In the genomic region with DNA sequence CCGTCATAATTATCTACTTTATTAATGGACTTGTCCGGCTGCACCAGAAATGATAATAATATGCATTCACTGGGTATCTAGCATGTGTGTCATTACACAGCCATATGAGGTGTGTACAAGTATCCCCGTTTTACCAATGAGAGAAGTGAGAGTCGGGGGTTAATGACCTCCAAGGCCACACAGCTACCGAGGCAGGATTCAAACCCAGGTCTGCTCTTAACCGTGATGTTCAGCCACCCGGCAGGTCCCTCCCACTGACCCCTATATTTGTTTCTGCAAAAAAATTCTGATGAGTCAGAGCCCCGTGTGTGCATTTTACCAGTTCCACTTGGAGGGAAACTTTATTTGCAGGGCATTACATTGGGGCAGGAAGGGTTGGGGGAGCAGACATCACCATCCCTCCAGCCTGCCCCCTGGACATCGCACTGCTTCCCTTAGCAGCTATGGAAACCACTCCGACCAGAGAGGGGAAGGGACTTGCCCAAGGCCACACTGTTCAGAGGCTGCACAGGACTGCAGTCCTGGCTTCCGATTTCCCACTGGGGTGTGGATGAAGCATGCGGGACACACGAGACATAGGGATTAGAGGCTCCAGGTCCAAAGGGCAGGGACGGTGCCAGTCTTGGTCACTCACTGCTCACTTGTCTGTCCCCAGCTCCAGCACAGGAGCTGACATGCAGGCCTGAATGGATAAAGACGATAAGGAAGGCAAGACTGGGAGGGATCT, we compare ENCODE assay signal across 1 cellular context.
TF ChIP-seq lines count a peak whose summit lies in the region.

No MANE protein-coding gene starts in this region.

TF ChIP-seq in K562, 482 proteins besides CTCF, POLR2A, EP300 and RAD21 (continued from another document and continues in another):
- TF ChIP-seq, protein P1, sequence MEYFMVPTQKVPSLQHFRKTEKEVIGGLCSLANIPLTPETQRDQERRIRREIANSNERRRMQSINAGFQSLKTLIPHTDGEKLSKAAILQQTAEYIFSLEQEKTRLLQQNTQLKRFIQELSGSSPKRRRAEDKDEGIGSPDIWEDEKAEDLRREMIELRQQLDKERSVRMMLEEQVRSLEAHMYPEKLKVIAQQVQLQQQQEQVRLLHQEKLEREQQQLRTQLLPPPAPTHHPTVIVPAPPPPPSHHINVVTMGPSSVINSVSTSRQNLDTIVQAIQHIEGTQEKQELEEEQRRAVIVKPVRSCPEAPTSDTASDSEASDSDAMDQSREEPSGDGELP (CRISPR knock-in tag; IDR thresholded peaks at IDR 0.05; ENCODE audit: borderline replicate concordance): peak; percentile 9; the same call in 1 of the 2 replicates
- TF ChIP-seq PCBP2 (IDR thresholded peaks at IDR 0.05; ENCODE audit: low read depth, low read length, poor library complexity, severe bottlenecking) (no peak), ZBTB9 (CRISPR knock-in tag; IDR thresholded peaks at IDR 0.05) (peak; percentile 22; the same call in 1 of the 2 replicates), BDP1 (IDR thresholded peaks at IDR 0.05; ENCODE audit: insufficient read depth, insufficient read length) (no peak), ZNF408 (CRISPR knock-in tag; IDR thresholded peaks at IDR 0.05; ENCODE audit: low read depth) (no peak), YBX1 (IDR thresholded peaks at IDR 0.05) (no peak), RHOXF2B (CRISPR knock-in tag; conservative IDR thresholded peaks at IDR 0.05) (no peak), SREBF1 (IDR thresholded peaks at IDR 0.05; ENCODE audit: borderline replicate concordance, low read depth, low read length) (no peak), FOXA3 (CRISPR knock-in tag; conservative IDR thresholded peaks at IDR 0.05 in 1 of 2, IDR thresholded peaks at IDR 0.05 in 1 of 2) (no peak), GATAD2A (IDR thresholded peaks at IDR 0.05) (no peak), KAT2B (IDR thresholded peaks at IDR 0.05; ENCODE audit: low read depth, low read length) (no peak), ELK1 (CRISPR knock-in tag; IDR thresholded peaks at IDR 0.05) (no peak), NFE2 (IDR thresholded peaks at IDR 0.05; ENCODE audit: low read depth) (peak; percentile 70), TEAD1 (CRISPR knock-in tag; IDR thresholded peaks at IDR 0.05) (no peak), SMC3 (conservative IDR thresholded peaks at IDR 0.05; ENCODE audit: insufficient read depth, low read depth, low read length) (no peak), ELF1 (tag; IDR thresholded peaks at IDR 0.05) (no peak), MIER1 (IDR thresholded peaks at IDR 0.05; ENCODE audit: low read depth) (no peak), ZNF239 (CRISPR knock-in tag; IDR thresholded peaks at IDR 0.05) (no peak), ZNF655 (CRISPR knock-in tag; IDR thresholded peaks at IDR 0.05) (no peak), HDAC6 (IDR thresholded peaks at IDR 0.05; ENCODE audit: low read depth, low read length) (no peak), ZKSCAN1 (IDR thresholded peaks at IDR 0.05; ENCODE audit: low read depth, low read length) (no peak), ATF1 (CRISPR knock-in tag; IDR thresholded peaks at IDR 0.05) (no peak), ATF1 (tag; IDR thresholded peaks at IDR 0.05) (no peak), U2AF2 (optimal IDR thresholded peaks at IDR 0.05; ENCODE audit: low read depth, low read length) (no peak), FOXK2 (conservative IDR thresholded peaks at IDR 0.05 in 1 of 2, IDR thresholded peaks at IDR 0.05 in 1 of 2; ENCODE audit: low read depth in 2 of 2) (no peak), MYC (IDR thresholded peaks at IDR 0.05; ENCODE audit: low read depth, low read length) (no peak), MYC (CRISPR knock-in tag; IDR thresholded peaks at IDR 0.05; ENCODE audit: borderline replicate concordance, low read depth) (no peak), CEBPB (tag; IDR thresholded peaks at IDR 0.05) (no peak), NFATC3 (IDR thresholded peaks at IDR 0.05) (no peak), TRIM25 (IDR thresholded peaks at IDR 0.05; ENCODE audit: borderline replicate concordance) (no peak), AFF4 (CRISPR knock-in tag; IDR thresholded peaks at IDR 0.05) (no peak), CBX1 (IDR thresholded peaks at IDR 0.05; ENCODE audit: low read depth) (no peak), ZNF174 (CRISPR knock-in tag; IDR thresholded peaks at IDR 0.05) (no peak), GABPA (tag; conservative IDR thresholded peaks at IDR 0.05; ENCODE audit: low read depth) (no peak), NCOA1 (IDR thresholded peaks at IDR 0.05; ENCODE audit: low read depth) (peak; percentile 19; the same call in 1 of the 2 replicates), RCOR1 (IDR thresholded peaks at IDR 0.05; ENCODE audit: borderline replicate concordance in 1 of 2, low read depth in 2 of 2, low read length in 2 of 2) (0 out of 4 replicates have a peak, but pooled peaks of 1 of the 2 experiments have one; percentile 5), MAFF (IDR thresholded peaks at IDR 0.05; ENCODE audit: low read length) (peak; percentile 40; the same call in 1 of the 2 replicates), HOXB6 (CRISPR knock-in tag; IDR thresholded peaks at IDR 0.05; ENCODE audit: borderline replicate concordance) (no peak), CREM (IDR thresholded peaks at IDR 0.05; ENCODE audit: low read depth) (no peak), ZNF3 (CRISPR knock-in tag; IDR thresholded peaks at IDR 0.05) (no peak)
- TF ChIP-seq, protein P2, sequence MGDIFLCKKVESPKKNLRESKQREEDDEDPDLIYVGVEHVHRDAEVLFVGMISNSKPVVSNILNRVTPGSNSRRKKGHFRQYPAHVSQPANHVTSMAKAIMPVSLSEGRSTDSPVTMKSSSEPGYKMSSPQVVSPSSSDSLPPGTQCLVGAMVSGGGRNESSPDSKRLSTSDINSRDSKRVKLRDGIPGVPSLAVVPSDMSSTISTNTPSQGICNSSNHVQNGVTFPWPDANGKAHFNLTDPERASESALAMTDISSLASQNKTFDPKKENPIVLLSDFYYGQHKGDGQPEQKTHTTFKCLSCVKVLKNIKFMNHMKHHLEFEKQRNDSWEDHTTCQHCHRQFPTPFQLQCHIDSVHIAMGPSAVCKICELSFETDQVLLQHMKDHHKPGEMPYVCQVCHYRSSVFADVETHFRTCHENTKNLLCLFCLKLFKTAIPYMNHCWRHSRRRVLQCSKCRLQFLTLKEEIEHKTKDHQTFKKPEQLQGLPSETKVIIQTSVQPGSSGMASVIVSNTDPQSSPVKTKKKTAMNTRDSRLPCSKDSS (IDR thresholded peaks at IDR 0.05; ENCODE audit: low read depth, partially characterized antibody): no peak
- TF ChIP-seq, protein P3, sequence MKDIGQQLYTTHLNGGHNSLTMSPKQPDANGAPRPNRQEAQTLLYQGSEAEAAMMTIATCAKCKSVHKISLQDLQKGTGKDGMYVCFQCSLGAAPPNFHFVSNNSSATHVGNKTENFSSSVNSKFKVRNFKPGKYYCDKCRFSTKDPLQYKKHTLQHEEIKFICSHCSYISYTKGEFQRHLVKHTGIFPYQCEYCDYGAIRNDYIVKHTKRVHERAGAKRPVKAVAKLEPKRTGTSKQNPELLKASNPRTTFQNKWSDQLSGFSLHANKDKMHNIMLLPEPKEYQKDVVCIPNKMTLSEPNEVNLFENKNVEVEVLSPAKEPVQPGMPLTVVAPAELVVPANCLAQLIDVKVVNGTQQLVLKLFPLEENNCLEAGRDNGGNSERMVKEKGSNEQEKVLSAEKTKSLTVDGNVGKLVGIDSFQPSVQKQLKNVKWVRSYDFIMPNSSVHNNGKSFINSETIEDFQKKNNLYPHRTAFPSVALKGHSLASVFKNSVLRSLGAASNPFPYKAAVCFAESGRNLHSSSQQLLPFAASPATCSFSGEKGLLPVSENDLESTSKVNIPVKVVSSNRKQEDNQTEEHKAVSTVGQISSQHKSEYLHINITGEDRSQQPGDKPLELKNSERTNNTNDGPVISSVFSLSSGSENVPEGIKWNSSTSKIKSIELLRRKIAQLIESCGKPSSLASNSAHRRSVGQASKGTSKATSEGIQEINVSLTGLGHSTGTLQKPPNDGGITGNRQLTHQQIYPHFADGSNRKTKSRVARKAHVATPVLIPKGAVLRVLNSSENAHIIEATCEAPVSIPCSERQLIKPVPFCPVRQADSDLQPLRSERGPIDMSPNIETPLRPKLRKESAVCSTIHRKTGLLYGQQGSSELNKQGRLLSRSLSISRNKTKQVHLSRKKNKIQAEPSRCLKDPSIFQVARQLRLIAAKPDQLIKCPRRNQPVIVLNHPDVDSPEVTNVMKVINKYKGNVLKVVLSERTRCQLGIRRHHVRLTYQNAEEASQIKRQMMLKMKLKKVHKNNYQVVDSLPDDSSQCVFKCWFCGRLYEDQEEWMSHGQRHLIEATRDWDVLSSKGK (CRISPR knock-in tag; IDR thresholded peaks at IDR 0.05): no peak
- TF ChIP-seq, protein P4, sequence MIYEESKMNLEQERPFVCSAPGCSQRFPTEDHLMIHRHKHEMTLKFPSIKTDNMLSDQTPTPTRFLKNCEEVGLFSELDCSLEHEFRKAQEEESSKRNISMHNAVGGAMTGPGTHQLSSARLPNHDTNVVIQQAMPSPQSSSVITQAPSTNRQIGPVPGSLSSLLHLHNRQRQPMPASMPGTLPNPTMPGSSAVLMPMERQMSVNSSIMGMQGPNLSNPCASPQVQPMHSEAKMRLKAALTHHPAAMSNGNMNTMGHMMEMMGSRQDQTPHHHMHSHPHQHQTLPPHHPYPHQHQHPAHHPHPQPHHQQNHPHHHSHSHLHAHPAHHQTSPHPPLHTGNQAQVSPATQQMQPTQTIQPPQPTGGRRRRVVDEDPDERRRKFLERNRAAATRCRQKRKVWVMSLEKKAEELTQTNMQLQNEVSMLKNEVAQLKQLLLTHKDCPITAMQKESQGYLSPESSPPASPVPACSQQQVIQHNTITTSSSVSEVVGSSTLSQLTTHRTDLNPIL (CRISPR knock-in tag; IDR thresholded peaks at IDR 0.05): no peak
